Comparison of ENCODE assay signal across 8 cellular contexts in genomic region chr2:135743860-135744259, GRCh38. TPM values are rescaled to one million over a fixed set of nuclear protein-coding genes. Genes with fewer than 3 reads are reported as not detected.
A peak's percentile ranks its signal among the peaks of the same experiment; 100 is the strongest.
DNase-seq lines count a peak whose midpoint lies in the region; TF ChIP-seq lines count a peak whose summit lies in the region.

No MANE protein-coding gene starts in this region.

- no peaks in the 10 kb centered on the region for H3F3A ChIP-seq in Loucy (ENCODE audit: low read depth)

- no peak for TF ChIP-seq CTCF in Loucy (conservative IDR thresholded peaks at IDR 0.05; ENCODE audit: low read length)
- no peak for TF ChIP-seq CTCF in chondrocyte (IDR thresholded peaks at IDR 0.05)
- no peak for TF ChIP-seq CTCF in nephron (IDR thresholded peaks at IDR 0.05; ENCODE audit: unreplicated experiment in 3 of 3)

- no peaks in the 10 kb centered on the region for H3K9me3 ChIP-seq in Loucy (ENCODE audit: insufficient read depth, low read depth, low read length)

- H4K20me1 ChIP-seq in Loucy (ENCODE audit: insufficient read depth, low read length, poor library complexity, severe bottlenecking): peaks cover 65% of the 10 kb centered on the region

- H3K9me2 ChIP-seq in Loucy (replicated peaks; ENCODE audit: low read depth, low read length): no peaks in the 10 kb centered on the region; the same call in 1 of the 2 replicates

- H3K4me1 Mint-ChIP-seq in chondrocyte (ENCODE audit: low read depth): peaks cover 44% of the 10 kb centered on the region
- peaks cover 15% of the 10 kb centered on the region for H3K4me1 Mint-ChIP-seq in nephron

- peaks cover 8% of the 10 kb centered on the region for H3K36me3 Mint-ChIP-seq in chondrocyte (ENCODE audit: low read depth)
- peaks cover 36% of the 10 kb centered on the region for H3K36me3 Mint-ChIP-seq in nephron (ENCODE audit: low read depth)

- peak overlapping the region; percentile 96 for H3K9ac ChIP-seq in Loucy (ENCODE audit: low read depth, low read length, poor library complexity, severe bottlenecking)

- H3K4me3 Mint-ChIP-seq in chondrocyte (ENCODE audit: unreplicated experiment): peak overlapping the region; percentile 51
- peak overlapping the region; percentile 67 to 74 (median 73) for H3K4me3 Mint-ChIP-seq in nephron

- peaks cover 40% of the 10 kb centered on the region for H3K4me1 ChIP-seq in Loucy (ENCODE audit: insufficient read depth, low read length, poor library complexity, severe bottlenecking)

- peaks cover 1% of the 10 kb centered on the region; the same call in 1 of the 2 replicates for H3K36me3 ChIP-seq in Loucy (ENCODE audit: insufficient read depth, low read length)

- H3K4me3 ChIP-seq in Loucy (ENCODE audit: low read length, poor library complexity, severe bottlenecking): peak overlapping the region; percentile 97

- peak overlapping the region; percentile 96 for H3K4me2 ChIP-seq in Loucy (ENCODE audit: low read depth, low read length, poor library complexity, severe bottlenecking)

- H2AFZ ChIP-seq in Loucy (ENCODE audit: low read length): no peak overlapping the region

- H3K27me3 ChIP-seq in Loucy (ENCODE audit: insufficient read depth, low read length, poor library complexity, severe bottlenecking): peaks cover 5% of the 10 kb centered on the region

- peaks cover 66% of the 10 kb centered on the region for H3K79me2 ChIP-seq in Loucy (ENCODE audit: insufficient read depth, low read length)

- peak overlapping the region; percentile 90 for H3K27ac Mint-ChIP-seq in chondrocyte (ENCODE audit: unreplicated experiment)
- peak overlapping the region in 2 of 3 experiments; percentile 43 to 70 for H3K27ac Mint-ChIP-seq in nephron

- DNase-seq in COLO829 (ENCODE audit: low spot score): peak; percentile 45
- DNase-seq in chondrocyte (ENCODE audit: low spot score): no peak
- no peak for DNase-seq in iPS-NIHi7 (ENCODE audit: extremely low spot score)
- DNase-seq in NCI-H128 (lab: John Stamatoyannopoulos, UW; ENCODE audit: unreplicated experiment): no peak
- DNase-seq in NCI-H1417 (lab: John Stamatoyannopoulos, UW): no peak
- DNase-seq in CD1c-positive myeloid dendritic cell (ENCODE audit: extremely low spot score): no peak

- H3K9me3 Mint-ChIP-seq in chondrocyte (ENCODE audit: low read depth) (peaks cover 3% of the 10 kb centered on the region), nephron (no peaks in the 10 kb centered on the region)

- H3K27me3 Mint-ChIP-seq in chondrocyte (ENCODE audit: low read depth): no peaks in the 10 kb centered on the region
- H3K27me3 Mint-ChIP-seq in nephron (ENCODE audit: low read depth): no peaks in the 10 kb centered on the region

RNA-seq across cellular contexts. Expression of gene UBXN4, which starts 2.2 kb away (rescaled TPM):
- 72.5 to 112 TPM (median 76.4 TPM) in 3 replicates for total RNA-seq in chondrocyte
